9 cellular contexts compared by ENCODE assay signal in genomic region chr20:31593221-31594001, GRCh38. TPM values are rescaled to one million over a fixed set of nuclear protein-coding genes. Genes with fewer than 3 reads are reported as not detected.
A peak's percentile ranks its signal among the peaks of the same experiment; 100 is the strongest.
DNase-seq lines count a peak whose midpoint lies in the region; ATAC-seq and TF ChIP-seq lines count a peak whose summit lies in the region.
"Had no signal": no experiment of that assay in that cellular context is flagged by ENCODE, and none has a peak within 500 bp of the region (broad histone marks: within the 10 kb centered on the region; RNA-seq: fewer than 3 reads in every experiment).

No MANE protein-coding gene starts in this region.

- no peaks in the 10 kb centered on the region for H3K79me2 ChIP-seq in OCI-LY7 (ENCODE audit: insufficient read depth, low read depth, low read length)

- DNase-seq in DMS 273 (lab: John Stamatoyannopoulos, UW; ENCODE audit: unreplicated experiment) (peak; percentile 36), DMS 273 treated with DMSO at 0.1 percent for 48 hours (lab: John Stamatoyannopoulos, UW) (no peak), OCI-LY7 (ENCODE audit: low spot score) (no peak), fibroblast of gingiva (ENCODE audit: low read depth) (peak; percentile 61), retinal pigment epithelial cell (ENCODE audit: low read depth) (no peak), GF-D8 (lab: John Stamatoyannopoulos, UW) (no peak)
- DNase-seq in stimulated activated naive CD4-positive, alpha-beta T cell treated with Interleukin-2 at 50 U/mL for 16 hours (lab: John Stamatoyannopoulos, UW): no peak
- DNase-seq: hypothalamus had no signal

- CTCF ChIA-PET in OCI-LY7 (lab: Charles Lee; ENCODE audit: unreplicated experiment): interaction anchor here (0.6 kb wide), 1 partner anchor 702 kb away, joined by 3 read pairs; no protein-coding TSS in a partner anchor

- H3K36me3 ChIP-seq in OCI-LY7 (ENCODE audit: insufficient read depth, low read length): no peaks in the 10 kb centered on the region

- POLR2A ChIA-PET in OCI-LY7 (lab: Charles Lee): interaction anchor here (0.6 to 1.1 kb wide), 3 partner anchors 14 to 33 kb away, joined by 3 to 4 read pairs (median 3); no protein-coding TSS in a partner anchor

- no peak for ATAC-seq in HG03521 (IDR thresholded peaks at IDR 0.05; ENCODE audit: unreplicated experiment)

- no peak overlapping the region for H2AFZ ChIP-seq in OCI-LY7 (ENCODE audit: low read length)

- H4K20me1 ChIP-seq in OCI-LY7 (ENCODE audit: insufficient read depth, low read length): no peaks in the 10 kb centered on the region

- H3K4me1 ChIP-seq in OCI-LY7 (ENCODE audit: insufficient read depth, low read length, poor library complexity, severe bottlenecking): no peaks in the 10 kb centered on the region

- 0 out of 2 replicates have a peak, but pooled peaks have one; percentile 9 for TF ChIP-seq CTCF in OCI-LY7 (conservative IDR thresholded peaks at IDR 0.05; ENCODE audit: low read length)
- peak; percentile 17 for TF ChIP-seq CTCF in retinal pigment epithelial cell (conservative IDR thresholded peaks at IDR 0.05; ENCODE audit: low read depth, low read length)

- intact Hi-C loops in OCI-LY7 (cut with micrococcal nuclease; ENCODE audit: unreplicated experiment): no loop called here

- no peak overlapping the region for H3K4me2 ChIP-seq in OCI-LY7 (ENCODE audit: low read length)

- H3K27ac ChIP-seq in OCI-LY7 (ENCODE audit: low read depth, low read length, poor library complexity, severe bottlenecking): no peak overlapping the region

- H3K4me3 ChIP-seq in OCI-LY7 (ENCODE audit: low read depth, low read length, poor library complexity, severe bottlenecking) (no peak overlapping the region), retinal pigment epithelial cell (ENCODE audit: low read length) (no peak overlapping the region)

- no peaks in the 10 kb centered on the region for H3K9me3 ChIP-seq in OCI-LY7 (ENCODE audit: low read length)

- BruUV-seq in OCI-LY7 (replicated peaks; lab: Mats Ljungman, UMichigan): no TSS peak

- no peaks in the 10 kb centered on the region for H3K9me2 ChIP-seq in OCI-LY7 (ENCODE audit: insufficient read depth, low read length)

RNA-seq across cellular contexts. Expression of gene ID1, which starts 11.7 kb away (rescaled TPM):
- 3.3 and 4.7 TPM in 2 replicates for total RNA-seq in OCI-LY7 (2014; rRNA removed; shearing (Covaris generic))
- 2.0 and 3.6 TPM in 2 replicates for total RNA-seq in OCI-LY7 (2022)

RNA-seq across cellular contexts. Expression of gene COX4I2, which starts 44.3 kb away (rescaled TPM):
- total RNA-seq in OCI-LY7 (2014; rRNA removed; shearing (Covaris generic)): not detected in 2 replicates
- total RNA-seq in OCI-LY7 (2022): not detected in 2 replicates

Comparison
In these comparisons a context has a peak if more than half of its experiments do, and no peak if none do; other contexts are left out.
1. DNase-seq: peak in DMS 273 (single experiment) and fibroblast of gingiva (single experiment); none in DMS 273 treated with DMSO at 0.1 percent for 48 hours (single experiment), OCI-LY7 (single experiment), retinal pigment epithelial cell (single experiment), stimulated activated naive CD4-positive, alpha-beta T cell treated with Interleukin-2 at 50 U/mL for 16 hours (single experiment) and GF-D8 (single experiment).